ENCODE assay signal across 23 cellular contexts in the genomic region with DNA sequence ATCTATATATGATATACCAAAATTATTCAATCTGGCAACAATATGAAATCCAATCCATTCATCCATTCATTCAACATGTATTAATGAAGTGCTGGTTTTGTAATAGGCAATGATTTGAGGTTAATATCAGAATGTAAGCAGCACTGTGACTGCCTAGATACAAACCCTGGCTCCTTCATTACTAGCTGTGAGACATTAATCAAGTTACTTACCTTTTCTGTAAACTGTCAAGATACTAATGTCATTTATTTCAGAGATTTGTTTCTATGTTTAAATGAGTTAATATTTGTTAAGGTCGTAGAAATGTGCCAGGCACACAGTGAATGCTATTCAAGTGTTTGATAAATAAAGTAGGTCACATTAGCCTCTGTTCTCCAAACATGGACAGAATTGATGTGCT.
"Had no signal": no experiment of that assay in that cellular context is flagged by ENCODE, and none has a peak within 500 bp of the region (broad histone marks: within the 10 kb centered on the region; RNA-seq: fewer than 3 reads in every experiment).

No MANE protein-coding gene starts in this region.

- DNase-seq: colonic mucosa; cortex of kidney; dermis blood vessel endothelial cell; dorsolateral prefrontal cortex; effector CD4-positive, alpha-beta T cell; effector CD8-positive, alpha-beta T cell; effector memory CD4-positive, alpha-beta T cell; effector memory CD8-positive, alpha-beta T cell; endodermal cell; erythroblast; esophagus squamous epithelium; foreskin fibroblast; foreskin keratinocyte; foreskin melanocyte; gastrocnemius medialis; glutamatergic neuron; head of caudate nucleus; heart left ventricle; heart right ventricle had no signal

- FAIRE-seq: colon, endometrium, endothelial cell of umbilical vein, frontal cortex had no signal
